ENCODE assay signal across 9 cellular contexts in genomic region chr2:119647440-119648169, GRCh38. TPM values are rescaled to one million over a fixed set of nuclear protein-coding genes. Genes with fewer than 3 reads are reported as not detected.
A peak's percentile ranks its signal among the peaks of the same experiment; 100 is the strongest.
DNase-seq lines count a peak whose midpoint lies in the region; ATAC-seq, FAIRE-seq and TF ChIP-seq lines count a peak whose summit lies in the region.
"Had no signal": no experiment of that assay in that cellular context is flagged by ENCODE, and none has a peak within 500 bp of the region (broad histone marks: within the 10 kb centered on the region; RNA-seq: fewer than 3 reads in every experiment).

No MANE protein-coding gene starts in this region.

- no peaks in the 10 kb centered on the region for H3K36me3 Mint-ChIP-seq in Calu3 (ENCODE audit: insufficient read depth, unreplicated experiment)

- no peak for TF ChIP-seq POLR2A in prostate gland (IDR thresholded peaks at IDR 0.05)

- no peaks in the 10 kb centered on the region for H3K9me3 ChIP-seq in ascending aorta
- no peaks in the 10 kb centered on the region for H3K9me3 ChIP-seq in prostate gland

- BruUV-seq in Calu3 (replicated peaks; lab: Mats Ljungman, UMichigan) = no TSS peak

- CTCF ChIA-PET in Calu3 (lab: Charles Lee) = interaction anchor here (0.5 to 1.1 kb wide), 4 partner anchors 10 to 1037 kb away, joined by 3 read pairs; no protein-coding TSS in a partner anchor

- peak; percentile 58 for DNase-seq in Calu3
- DNase-seq in ascending aorta (ENCODE audit: low spot score in 2 of 2) = peak; percentile 36 to 77
- DNase-seq in NCI-H526 treated with DMSO at 0.1 percent for 48 hours (lab: John Stamatoyannopoulos, UW) = no peak
- DNase-seq in activated CD8-positive, alpha-beta memory T cell treated with anti-CD3 and anti-CD28 coated beads, Interleukin-2, amount 50 U/mL, for 4 hours = no peak
- no peak for DNase-seq in prostate gland (ENCODE audit: low spot score)
- DNase-seq in RCC 7860 (ENCODE audit: low spot score) = no peak

- H3K4me1 Mint-ChIP-seq in Calu3 (ENCODE audit: low read depth, unreplicated experiment) = peaks cover 52% of the 10 kb centered on the region

- peak overlapping the region; percentile 48 to 63 for H3K27ac ChIP-seq in ascending aorta
- H3K27ac ChIP-seq in prostate gland = no peak overlapping the region
- H3K27ac ChIP-seq: SK-N-MC had no signal

- H3K4me3 ChIP-seq in ascending aorta = no peak overlapping the region
- H3K4me3 ChIP-seq in prostate gland = no peak overlapping the region
- H3K4me3 ChIP-seq: SK-N-MC had no signal

- intact Hi-C loops in Calu3 (cut with micrococcal nuclease; ENCODE audit: unreplicated experiment) (loop anchor here (5.0 kb wide), 2 partner anchors 95 to 155 kb away; no protein-coding TSS in a partner anchor), ascending aorta (cut with DNase I) (loop anchor here (10.0 kb wide), 1 partner anchor 163 kb away; no protein-coding TSS in a partner anchor), prostate gland (cut with DNase I) (no loop called here)

- 83% methylated on average over 7 of the region's 7 CpGs for WGBS in prostate gland

- no peak overlapping the region for H3K27ac Mint-ChIP-seq in Calu3 (ENCODE audit: unreplicated experiment)

- peaks cover 2% of the 10 kb centered on the region for H3K9me3 Mint-ChIP-seq in Calu3 (ENCODE audit: low read depth, unreplicated experiment)

- TF ChIP-seq CTCF in Calu3 (IDR thresholded peaks at IDR 0.05; ENCODE audit: unreplicated experiment) = no peak
- no peak for TF ChIP-seq CTCF in ascending aorta (IDR thresholded peaks at IDR 0.05)
- TF ChIP-seq CTCF in prostate gland (IDR thresholded peaks at IDR 0.05) = no peak

- H3K4me1 ChIP-seq in ascending aorta = peaks cover 0 to 17% of the 10 kb centered on the region in 2 donors
- H3K4me1 ChIP-seq in prostate gland (replicated peaks) = no peaks in the 10 kb centered on the region

- H3K4me3 Mint-ChIP-seq in Calu3 (ENCODE audit: low read depth, unreplicated experiment) = no peak overlapping the region

- peak; percentile 88 for ATAC-seq in GM21381 (IDR thresholded peaks at IDR 0.05; ENCODE audit: unreplicated experiment)
- ATAC-seq in HG03439 (IDR thresholded peaks at IDR 0.05; ENCODE audit: unreplicated experiment) = peak; percentile 91

- H3K27me3 Mint-ChIP-seq in Calu3 (ENCODE audit: unreplicated experiment) = no peaks in the 10 kb centered on the region

- H3K27me3 ChIP-seq in ascending aorta (no peaks in the 10 kb centered on the region), prostate gland (replicated peaks; ENCODE audit: insufficient read depth) (no peaks in the 10 kb centered on the region)

- no peak for FAIRE-seq in RCC 7860 (lab: Jason Lieb, UNC)

- H3K36me3 ChIP-seq in ascending aorta (no peaks in the 10 kb centered on the region), prostate gland (no peaks in the 10 kb centered on the region)

RNA-seq across cellular contexts. Expression of gene TMEM177, which starts 31.4 kb away (rescaled TPM):
- total RNA-seq in Calu3 (2022) (26.4 and 27.3 TPM in 2 replicates), ascending aorta (not detected), prostate gland (10 to 100 TPM; 17.6 to 24.6 TPM)

Comparison
In these comparisons a context has a peak if more than half of its experiments do, and no peak if none do; other contexts are left out.
1. DNase-seq: peak in Calu3 (single experiment) and ascending aorta (2 of 2); none in NCI-H526 treated with DMSO at 0.1 percent for 48 hours (single experiment), activated CD8-positive, alpha-beta memory T cell treated with anti-CD3 and anti-CD28 coated beads, Interleukin-2, amount 50 U/mL, for 4 hours (single experiment), prostate gland (single experiment) and RCC 7860 (single experiment).
2. H3K27ac ChIP-seq: peak in ascending aorta (2 of 2); none in prostate gland (0 of 2).
3. RNA of gene TMEM177, which starts 31.4 kb away (total RNA-seq): 26.4 to 27.3 TPM in Calu3 and 17.6 to 24.6 TPM in prostate gland; not detected in ascending aorta (single experiment); every median in the first group is over 10 times any median in the second.